In the genomic region with DNA sequence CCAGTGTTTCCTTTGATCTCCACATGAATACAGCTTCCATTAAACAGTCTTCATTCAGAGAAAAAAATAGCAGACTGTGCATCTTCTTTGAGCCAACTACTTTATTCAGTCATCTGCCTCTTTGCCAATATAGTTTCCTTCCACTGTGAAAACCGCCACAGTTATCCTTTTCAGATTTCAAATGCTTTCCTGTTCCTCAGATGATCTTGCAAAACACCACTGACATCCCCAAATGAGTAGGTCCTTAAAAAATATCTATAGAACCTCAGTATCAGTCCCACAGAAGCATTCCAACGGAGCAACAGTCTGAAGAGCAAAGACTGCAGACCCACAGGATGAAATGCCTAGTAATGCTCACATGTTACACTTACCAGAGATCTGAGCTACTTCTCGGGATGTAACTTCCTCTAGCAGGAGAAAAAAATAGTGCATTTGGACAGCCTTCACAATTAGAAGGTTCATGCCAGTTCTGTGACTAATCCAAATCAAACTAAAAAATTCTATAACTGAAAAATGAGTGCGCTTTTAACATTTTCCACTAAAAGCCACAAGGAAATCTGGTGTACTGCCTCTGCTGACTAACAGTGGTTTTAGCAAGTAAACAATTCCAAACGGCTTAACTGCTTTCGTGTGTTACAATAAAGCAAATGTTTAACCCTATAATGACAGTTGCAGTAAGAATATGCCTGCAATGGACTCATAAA, we compare ENCODE assay signal across 1 cellular context.
A peak's percentile ranks its signal among the peaks of the same experiment; 100 is the strongest.
TF ChIP-seq lines count a peak whose summit lies in the region.

Gene ANKRD28 (minus strand): TSS at position 380 of the 704 bp plus-strand sequence. CDS start 1,458 bp downstream, outside the sequence.

TF ChIP-seq in IMR-90, 13 proteins besides CTCF, POLR2A, EP300 and RAD21:
- TF ChIP-seq CEBPB (IDR thresholded peaks at IDR 0.05; ENCODE audit: low read depth, low read length) (peak; percentile 35; the same call in 1 of the 2 replicates), FOS (IDR thresholded peaks at IDR 0.05; ENCODE audit: low read depth, low read length) (peak; percentile 30; the same call in 1 of the 2 replicates), NFE2L2 (IDR thresholded peaks at IDR 0.05; ENCODE audit: low read depth, low read length) (peak; percentile 46), CHD1 (IDR thresholded peaks at IDR 0.05; ENCODE audit: low read depth, low read length) (no peak), SMC3 (IDR thresholded peaks at IDR 0.05; ENCODE audit: low read depth, low read length) (peak; percentile 12; the same call in 1 of the 2 replicates)
